In genomic region chr10:79239275-79239779, GRCh38 we compare ENCODE assay signal across 8 cellular contexts.
DNase-seq lines count a peak whose midpoint lies in the region; ATAC-seq, FAIRE-seq and TF ChIP-seq lines count a peak whose summit lies in the region.

No MANE protein-coding gene starts in this region.

- H3K27me3 ChIP-seq in CD8-positive, alpha-beta memory T cell (ENCODE audit: insufficient read depth, low read length, poor library complexity, severe bottlenecking) = no peaks in the 10 kb centered on the region
- H3K27me3 ChIP-seq in neutrophil = no peaks in the 10 kb centered on the region

- no peak for ATAC-seq in GM21447 (IDR thresholded peaks at IDR 0.05; ENCODE audit: unreplicated experiment)

- peaks cover 20 to 24% (median 21%) of the 10 kb centered on the region in 3 donors for H3K4me1 Mint-ChIP-seq in CD8-positive, alpha-beta memory T cell

- H3K36me3 ChIP-seq in CD8-positive, alpha-beta memory T cell (ENCODE audit: insufficient read depth, low read length) = no peaks in the 10 kb centered on the region
- no peaks in the 10 kb centered on the region for H3K36me3 ChIP-seq in neutrophil

- H3K9me3 ChIP-seq in CD8-positive, alpha-beta memory T cell (ENCODE audit: low read length) = no peaks in the 10 kb centered on the region
- H3K9me3 ChIP-seq in neutrophil = no peaks in the 10 kb centered on the region

- peaks cover 0 to 3% of the 10 kb centered on the region in 2 donors for H3K27me3 Mint-ChIP-seq in CD8-positive, alpha-beta memory T cell

- peak overlapping the region in 1 of 8 donors; percentile 11 for H3K27ac Mint-ChIP-seq in CD8-positive, alpha-beta memory T cell

- no peak for FAIRE-seq in D721Med (lab: Jason Lieb, UNC)

- no peak overlapping the region for H3K4me3 ChIP-seq in CD8-positive, alpha-beta memory T cell (ENCODE audit: low read length)
- no peak overlapping the region for H3K4me3 ChIP-seq in neutrophil (ENCODE audit: low read depth in 1 of 2, low read length in 1 of 2)

- peaks cover 15% of the 10 kb centered on the region for H3K4me1 ChIP-seq in CD8-positive, alpha-beta memory T cell (ENCODE audit: insufficient read depth, low read length)
- peaks cover 37 to 41% of the 10 kb centered on the region in 2 experiments for H3K4me1 ChIP-seq in neutrophil (ENCODE audit: control insufficient read depth in 1 of 2, insufficient read depth in 1 of 2, low read depth in 1 of 2, low read length in 1 of 2)

- no peaks in the 10 kb centered on the region for H3K9me3 Mint-ChIP-seq in CD8-positive, alpha-beta memory T cell

- POLR2A ChIA-PET in CD8-positive, alpha-beta memory T cell (lab: Charles Lee) = interaction anchor here (0.6 kb wide), 1 partner anchor 90 kb away, joined by 3 read pairs; no protein-coding TSS in a partner anchor

- TF ChIP-seq CTCF in neutrophil (IDR thresholded peaks at IDR 0.05) (no peak), D721Med (IDR thresholded peaks at IDR 0.05; ENCODE audit: insufficient read depth, missing control alignments) (no peak)

- no peaks in the 10 kb centered on the region for H3K36me3 Mint-ChIP-seq in CD8-positive, alpha-beta memory T cell

- H3K4me3 Mint-ChIP-seq in CD8-positive, alpha-beta memory T cell = no peak overlapping the region

- peak overlapping the region; percentile 31 for H3K27ac ChIP-seq in CD8-positive, alpha-beta memory T cell (ENCODE audit: low read depth, low read length)
- H3K27ac ChIP-seq in neutrophil = peak overlapping the region; percentile 8

- CTCF ChIA-PET in CD8-positive, alpha-beta memory T cell (lab: Charles Lee) = interaction anchor here (1.3 to 1.5 kb wide), 2 partner anchors 9 to 36 kb away, joined by 3 read pairs; no protein-coding TSS in a partner anchor

- DNase-seq in CD8-positive, alpha-beta memory T cell = no peak
- DNase-seq in RPMI7951 (ENCODE audit: low read depth) = peak; percentile 47
- peak; percentile 87 for DNase-seq in foreskin melanocyte
- no peak for DNase-seq in GDM1 (lab: John Stamatoyannopoulos, UW)
- no peak for DNase-seq in D721Med (ENCODE audit: insufficient read length, low spot score)
- no peak for DNase-seq in T-helper 9 cell

Comparison
In these comparisons a context has a peak if more than half of its experiments do, and no peak if none do; other contexts are left out.
1. DNase-seq: peak in RPMI7951 (single experiment) and foreskin melanocyte (single experiment); none in CD8-positive, alpha-beta memory T cell (0 of 5), GDM1 (single experiment), D721Med (single experiment) and T-helper 9 cell (single experiment).